Comparison of ENCODE assay signal across 22 cellular contexts in genomic region chr10:97895915-97896314, GRCh38. TPM values are rescaled to one million over a fixed set of nuclear protein-coding genes. Genes with fewer than 3 reads are reported as not detected.
DNase-seq lines count a peak whose midpoint lies in the region; ATAC-seq and TF ChIP-seq lines count a peak whose summit lies in the region.
"Had no signal": no experiment of that assay in that cellular context is flagged by ENCODE, and none has a peak within 500 bp of the region (broad histone marks: within the 10 kb centered on the region; RNA-seq: fewer than 3 reads in every experiment).

No MANE protein-coding gene starts in this region.

- peaks cover 0 to 15% (median 3%) of the 10 kb centered on the region in 9 donors for H3K4me1 ChIP-seq in heart right ventricle
- peaks cover 0 to 9% of the 10 kb centered on the region in 2 donors for H3K4me1 ChIP-seq in right atrium auricular region
- H3K4me1 ChIP-seq: HAP-1 had no signal

- H3K36me3 ChIP-seq in heart right ventricle: no peaks in the 10 kb centered on the region
- no peaks in the 10 kb centered on the region for H3K36me3 ChIP-seq in right atrium auricular region
- H3K36me3 ChIP-seq: HAP-1 had no signal

- WGBS in heart right ventricle, 2 donors: 44 to 51% methylated on average over 9 of the region's 9 CpGs

- TF ChIP-seq CTCF in heart right ventricle (IDR thresholded peaks at IDR 0.05) (no peak), right atrium auricular region (IDR thresholded peaks at IDR 0.05) (no peak), epithelial cell of esophagus (IDR thresholded peaks at IDR 0.05; ENCODE audit: insufficient read depth, low read depth, low read length, missing control alignments) (no peak)

- H3K27ac ChIP-seq in heart right ventricle (no peak overlapping the region), right atrium auricular region (no peak overlapping the region)
- H3K27ac ChIP-seq: GM23248, HL-60, SK-N-MC had no signal

- intact Hi-C loops in heart right ventricle (cut with DNase I): no loop called here

- peak; percentile 59 to 89 (median 76) for ATAC-seq in heart right ventricle
- ATAC-seq: CD8-positive, alpha-beta T cell had no signal

- H3K27me3 ChIP-seq in heart right ventricle (peaks cover 0 to 24% (median 0%) of the 10 kb centered on the region in 7 donors), right atrium auricular region (no peaks in the 10 kb centered on the region)

- DNase-seq in heart right ventricle (peak in 1 of 2 donors; percentile 32), right atrium auricular region (ENCODE audit: low spot score) (no peak), NCI-H69 (lab: John Stamatoyannopoulos, UW) (peak; percentile 24), epithelial cell of esophagus (ENCODE audit: low read depth) (peak; percentile 14), pulmonary artery endothelial cell (ENCODE audit: low read depth, low spot score) (peak; percentile 78), NCI-H2029 (lab: John Stamatoyannopoulos, UW) (no peak)
- no peak for DNase-seq in stimulated activated CD4-positive, alpha-beta T cell treated with anti-CD3 and anti-CD28 coated beads, Interleukin-1b, Interleukin-23, amount 100 ng/mL, for 48 hours
- DNase-seq: CD8-positive, alpha-beta T cell; DMS153; GDM1; GM23248; KBM-7; MM.1S; NCI-H1048; NCI-H1417 treated with DMSO at 0.1 percent for 48 hours; NCI-H1930; NCI-H2227 treated with DMSO at 0.1 percent for 48 hours; NCI-H510A; SHP77 treated with DMSO at 0.1 percent for 48 hours had no signal

- H3K9me3 ChIP-seq in heart right ventricle (no peaks in the 10 kb centered on the region), right atrium auricular region (no peaks in the 10 kb centered on the region)
- H3K9me3 ChIP-seq: HAP-1 had no signal

- no peak overlapping the region for H3K4me3 ChIP-seq in heart right ventricle
- H3K4me3 ChIP-seq in right atrium auricular region: no peak overlapping the region
- no peak overlapping the region for H3K4me3 ChIP-seq in epithelial cell of esophagus (ENCODE audit: low read length)
- H3K4me3 ChIP-seq: GM23248, HAP-1, SK-N-MC had no signal

RNA-seq across cellular contexts. Expression of gene GOLGA7B, which starts 46.3 kb away (rescaled TPM):
- total RNA-seq in heart right ventricle: 1 to 10 TPM in 1 of 10 donors, under 1 TPM in 9; 0.05 to 1.0 (median 0.24) TPM
- under 1 TPM; 0.09 to 0.59 TPM for polyA plus RNA-seq in heart right ventricle
- total RNA-seq in right atrium auricular region: 1 to 10 TPM; 1.3 to 3.2 TPM
- total RNA-seq in pulmonary artery endothelial cell: under 0.01 TPM in 1 of 2 replicates, not detected in the other
- total RNA-seq: GM23248 had no signal
- polyA plus RNA-seq: GM23248 had no signal

Comparison
In these comparisons a context has a peak if more than half of its experiments do, and no peak if none do; other contexts are left out.
1. DNase-seq: peak in NCI-H69 (single experiment), epithelial cell of esophagus (single experiment) and pulmonary artery endothelial cell (single experiment); none in right atrium auricular region (single experiment), NCI-H2029 (single experiment) and stimulated activated CD4-positive, alpha-beta T cell treated with anti-CD3 and anti-CD28 coated beads, Interleukin-1b, Interleukin-23, amount 100 ng/mL, for 48 hours (single experiment).